Comparison of ENCODE assay signal across 23 cellular contexts in genomic region chr11:69388210-69388609, GRCh38.
"Had no signal": no experiment of that assay in that cellular context is flagged by ENCODE, and none has a peak within 500 bp of the region (broad histone marks: within the 10 kb centered on the region; RNA-seq: fewer than 3 reads in every experiment).

No MANE protein-coding gene starts in this region.

- H2AFZ ChIP-seq: PC-9 had no signal

- H3K27me3 ChIP-seq: Peyer's patch, SJCRH30 had no signal

- H3K4me1 ChIP-seq: Peyer's patch, SJCRH30 had no signal

- H3K36me3 ChIP-seq: Peyer's patch, SJCRH30 had no signal

- H3K4me2 ChIP-seq: KMS-11, PC-9 had no signal

- ATAC-seq: Right ventricle myocardium inferior had no signal

- DNase-seq: IMR-90, Kasumi-1, MV-4-11, NCI-H1048, NCI-H1105, NCI-H1417, NCI-H1436 treated with DMSO at 0.1 percent for 48 hours, NCI-H1694, NCI-H1930, NCI-H2081, NCI-H2107, NCI-H226, NCI-H446, NCI-H510A, NCI-H524 treated with DMSO at 0.1 percent for 48 hours, NCI-H69, NCI-H774, Peyer's patch, SHP77 treated with DMSO at 0.1 percent for 48 hours, SJCRH30 had no signal

- H3K9ac ChIP-seq: KMS-11 had no signal

- H3K27ac ChIP-seq: KMS-11, PC-9, Peyer's patch, SJCRH30 had no signal

- H3K4me3 ChIP-seq: PC-9, Peyer's patch, SJCRH30 had no signal
